In the genomic region with DNA sequence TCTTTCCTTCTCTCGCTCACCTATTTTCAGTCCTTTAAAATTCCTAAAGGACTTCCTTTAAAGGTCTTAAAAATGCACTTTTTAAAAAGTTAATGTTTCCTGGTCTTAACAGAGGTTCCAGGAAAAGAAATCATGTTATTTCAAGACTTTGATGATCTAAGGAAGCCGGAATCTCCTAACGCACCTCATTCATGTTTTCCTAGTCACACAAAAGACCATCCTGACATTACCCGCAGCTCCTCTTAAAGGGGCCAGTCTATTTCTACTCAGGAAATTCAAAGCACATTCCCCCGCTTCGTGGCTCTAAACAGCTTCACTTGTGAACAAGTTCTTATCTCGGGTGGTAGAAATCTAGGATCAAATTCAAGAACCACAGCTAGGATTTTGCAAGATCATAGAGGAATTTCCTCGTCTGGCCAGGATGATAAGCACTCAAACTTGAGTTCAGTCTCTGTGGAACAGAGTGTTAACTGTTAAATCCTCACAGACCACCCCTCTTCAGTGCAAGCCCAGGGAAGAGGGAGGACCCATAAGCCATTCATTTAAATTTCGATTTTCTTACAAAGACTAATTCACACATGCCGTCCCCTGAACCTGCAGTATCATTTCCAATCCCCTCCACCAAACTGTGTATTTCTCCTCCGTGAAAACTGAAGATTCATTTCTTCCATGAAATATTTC, we compare ENCODE assay signal across 10 cellular contexts.
DNase-seq lines count a peak whose midpoint lies in the region; ATAC-seq and TF ChIP-seq lines count a peak whose summit lies in the region.
"Had no signal": no experiment of that assay in that cellular context is flagged by ENCODE, and none has a peak within 500 bp of the region (broad histone marks: within the 10 kb centered on the region; RNA-seq: fewer than 3 reads in every experiment).

No MANE protein-coding gene starts in this region.

- intact Hi-C loops in sciatic nerve (cut with DNase I): no loop called here

- peak overlapping the region; percentile 28 for H3K4me3 ChIP-seq in fibroblast of villous mesenchyme (ENCODE audit: low read depth, low read length)
- H3K4me3 ChIP-seq: transverse colon had no signal

- peak; percentile 59 for DNase-seq in EL
- peak; percentile 86 for DNase-seq in fibroblast of villous mesenchyme (ENCODE audit: low read depth)
- no peak for DNase-seq in omental fat pad (ENCODE audit: low spot score)
- DNase-seq in sciatic nerve (ENCODE audit: low spot score): no peak
- no peak for DNase-seq in NCI-H2081 treated with DMSO at 0.1 percent for 48 hours (lab: John Stamatoyannopoulos, UW)
- DNase-seq in SIG-M5 treated with dmso at 0.1 percent for 504 hours (lab: John Stamatoyannopoulos, UW; ENCODE audit: unreplicated experiment): no peak
- no peak for DNase-seq in GDM1 (lab: John Stamatoyannopoulos, UW)
- DNase-seq: NCI-H2081 had no signal

- TF ChIP-seq CTCF in fibroblast of villous mesenchyme (IDR thresholded peaks at IDR 0.05; ENCODE audit: insufficient read depth, low read depth, low read length) (no peak), omental fat pad (IDR thresholded peaks at IDR 0.05) (no peak)

- ATAC-seq in SK-N-SH treated with all-trans-retinoic acid at 6 μM for 48 hours (peak; percentile 60), omental fat pad (ENCODE audit: low FRiP score) (peak; percentile 70), sciatic nerve (no peak)

TF ChIP-seq in SK-N-SH treated with all-trans-retinoic acid at 6 μM for 48 hours, 23 proteins besides CTCF, POLR2A, EP300 and RAD21:
- TF ChIP-seq SNAI2 (CRISPR knock-in tag; IDR thresholded peaks at IDR 0.05): no peak
- TF ChIP-seq, protein P1, sequence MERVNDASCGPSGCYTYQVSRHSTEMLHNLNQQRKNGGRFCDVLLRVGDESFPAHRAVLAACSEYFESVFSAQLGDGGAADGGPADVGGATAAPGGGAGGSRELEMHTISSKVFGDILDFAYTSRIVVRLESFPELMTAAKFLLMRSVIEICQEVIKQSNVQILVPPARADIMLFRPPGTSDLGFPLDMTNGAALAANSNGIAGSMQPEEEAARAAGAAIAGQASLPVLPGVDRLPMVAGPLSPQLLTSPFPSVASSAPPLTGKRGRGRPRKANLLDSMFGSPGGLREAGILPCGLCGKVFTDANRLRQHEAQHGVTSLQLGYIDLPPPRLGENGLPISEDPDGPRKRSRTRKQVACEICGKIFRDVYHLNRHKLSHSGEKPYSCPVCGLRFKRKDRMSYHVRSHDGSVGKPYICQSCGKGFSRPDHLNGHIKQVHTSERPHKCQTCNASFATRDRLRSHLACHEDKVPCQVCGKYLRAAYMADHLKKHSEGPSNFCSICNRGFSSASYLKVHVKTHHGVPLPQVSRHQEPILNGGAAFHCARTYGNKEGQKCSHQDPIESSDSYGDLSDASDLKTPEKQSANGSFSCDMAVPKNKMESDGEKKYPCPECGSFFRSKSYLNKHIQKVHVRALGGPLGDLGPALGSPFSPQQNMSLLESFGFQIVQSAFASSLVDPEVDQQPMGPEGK (CRISPR knock-in tag; IDR thresholded peaks at IDR 0.05; ENCODE audit: borderline replicate concordance): no peak
- TF ChIP-seq GLIS3 (CRISPR knock-in tag; IDR thresholded peaks at IDR 0.05): no peak
- TF ChIP-seq ZNF565 (CRISPR knock-in tag; conservative IDR thresholded peaks at IDR 0.05; ENCODE audit: low read depth): no peak
- TF ChIP-seq, protein P2, sequence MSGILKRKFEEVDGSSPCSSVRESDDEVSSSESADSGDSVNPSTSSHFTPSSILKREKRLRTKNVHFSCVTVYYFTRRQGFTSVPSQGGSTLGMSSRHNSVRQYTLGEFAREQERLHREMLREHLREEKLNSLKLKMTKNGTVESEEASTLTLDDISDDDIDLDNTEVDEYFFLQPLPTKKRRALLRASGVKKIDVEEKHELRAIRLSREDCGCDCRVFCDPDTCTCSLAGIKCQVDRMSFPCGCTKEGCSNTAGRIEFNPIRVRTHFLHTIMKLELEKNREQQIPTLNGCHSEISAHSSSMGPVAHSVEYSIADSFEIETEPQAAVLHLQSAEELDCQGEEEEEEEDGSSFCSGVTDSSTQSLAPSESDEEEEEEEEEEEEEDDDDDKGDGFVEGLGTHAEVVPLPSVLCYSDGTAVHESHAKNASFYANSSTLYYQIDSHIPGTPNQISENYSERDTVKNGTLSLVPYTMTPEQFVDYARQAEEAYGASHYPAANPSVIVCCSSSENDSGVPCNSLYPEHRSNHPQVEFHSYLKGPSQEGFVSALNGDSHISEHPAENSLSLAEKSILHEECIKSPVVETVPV (CRISPR knock-in tag; IDR thresholded peaks at IDR 0.05): no peak
- TF ChIP-seq ISL1 (CRISPR knock-in tag; IDR thresholded peaks at IDR 0.05): no peak
- TF ChIP-seq, protein P3, sequence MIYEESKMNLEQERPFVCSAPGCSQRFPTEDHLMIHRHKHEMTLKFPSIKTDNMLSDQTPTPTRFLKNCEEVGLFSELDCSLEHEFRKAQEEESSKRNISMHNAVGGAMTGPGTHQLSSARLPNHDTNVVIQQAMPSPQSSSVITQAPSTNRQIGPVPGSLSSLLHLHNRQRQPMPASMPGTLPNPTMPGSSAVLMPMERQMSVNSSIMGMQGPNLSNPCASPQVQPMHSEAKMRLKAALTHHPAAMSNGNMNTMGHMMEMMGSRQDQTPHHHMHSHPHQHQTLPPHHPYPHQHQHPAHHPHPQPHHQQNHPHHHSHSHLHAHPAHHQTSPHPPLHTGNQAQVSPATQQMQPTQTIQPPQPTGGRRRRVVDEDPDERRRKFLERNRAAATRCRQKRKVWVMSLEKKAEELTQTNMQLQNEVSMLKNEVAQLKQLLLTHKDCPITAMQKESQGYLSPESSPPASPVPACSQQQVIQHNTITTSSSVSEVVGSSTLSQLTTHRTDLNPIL (CRISPR knock-in tag; IDR thresholded peaks at IDR 0.05; ENCODE audit: low read depth): no peak

Comparison
In these comparisons a context has a peak if more than half of its experiments do, and no peak if none do; other contexts are left out.
1. DNase-seq: peak in EL (single experiment) and fibroblast of villous mesenchyme (single experiment); none in omental fat pad (single experiment), sciatic nerve (single experiment), NCI-H2081 treated with DMSO at 0.1 percent for 48 hours (single experiment), SIG-M5 treated with dmso at 0.1 percent for 504 hours (single experiment) and GDM1 (single experiment).